ENCODE assay signal across 24 cellular contexts in genomic region chr12:3802721-3803120, GRCh38.
"Had no signal": no experiment of that assay in that cellular context is flagged by ENCODE, and none has a peak within 500 bp of the region (broad histone marks: within the 10 kb centered on the region; RNA-seq: fewer than 3 reads in every experiment).

No MANE protein-coding gene starts in this region.

- ATAC-seq: gastrocnemius medialis; natural killer cell; sciatic nerve; stimulated activated naive CD8-positive, alpha-beta T cell treated with anti-CD3 and anti-CD28 coated beads, Interleukin-15, amount 100 ng/mL, for 72 hours had no signal

- H3K4me2 ChIP-seq: smooth muscle cell had no signal

- H3K27me3 Mint-ChIP-seq: memory B cell; stimulated activated naive CD8-positive, alpha-beta T cell treated with anti-CD3 and anti-CD28 coated beads, Interleukin-15, amount 100 ng/mL, for 72 hours had no signal

- DNase-seq: dermis blood vessel endothelial cell; effector memory CD4-positive, alpha-beta T cell; erythroblast; esophagus squamous epithelium; gastrocnemius medialis; head of caudate nucleus; natural killer cell; occipital lobe; ovary; stimulated activated CD4-positive, alpha-beta T cell treated with anti-CD3 and anti-CD28 coated beads, Interleukin-12 subunit alpha, Interleukin-12 subunit beta, amount 100 ng/mL, for 4 hours; stimulated activated CD4-positive, alpha-beta T cell treated with anti-CD3 and anti-CD28 coated beads, Interleukin-1b, Interleukin-23, amount 100 ng/mL, for 48 hours; stimulated activated CD4-positive, alpha-beta T cell treated with anti-CD3 and anti-CD28 coated beads, Interleukin-4, amount 100 ng/mL, for 1 hour; stimulated activated CD8-positive, alpha-beta memory T cell treated with anti-CD3 and anti-CD28 coated beads, Interleukin-4, amount 100 ng/mL, for 48 hours; stimulated activated naive CD4-positive, alpha-beta T cell; stimulated activated naive CD8-positive, alpha-beta T cell treated with anti-CD3 and anti-CD28 coated beads, Interleukin-15, amount 100 ng/mL, for 72 hours; trophoblast cell had no signal

- H3K9me3 Mint-ChIP-seq: memory B cell; natural killer cell; stimulated activated naive CD8-positive, alpha-beta T cell treated with anti-CD3 and anti-CD28 coated beads, Interleukin-15, amount 100 ng/mL, for 72 hours had no signal

- H3K9me3 ChIP-seq: esophagus squamous epithelium, gastrocnemius medialis, ovary, suprapubic skin had no signal

- H3K4me1 ChIP-seq: esophagus squamous epithelium, gastrocnemius medialis, suprapubic skin had no signal

- H3K4me1 Mint-ChIP-seq: memory B cell had no signal

- FAIRE-seq: endothelial cell of umbilical vein, keratinocyte had no signal

- H3K27ac Mint-ChIP-seq: memory B cell; natural killer cell; stimulated activated naive CD8-positive, alpha-beta T cell treated with anti-CD3 and anti-CD28 coated beads, Interleukin-15, amount 100 ng/mL, for 72 hours had no signal

- H3K4me3 ChIP-seq: coronary artery, esophagus squamous epithelium, gastrocnemius medialis, lung, ovary, smooth muscle cell, suprapubic skin had no signal

- H3K4me3 Mint-ChIP-seq: memory B cell; natural killer cell; stimulated activated naive CD8-positive, alpha-beta T cell treated with anti-CD3 and anti-CD28 coated beads, Interleukin-15, amount 100 ng/mL, for 72 hours had no signal

- H3K36me3 ChIP-seq: gastrocnemius medialis, ovary had no signal

- H3K27ac ChIP-seq: coronary artery, esophagus squamous epithelium, gastrocnemius medialis, ovary, suprapubic skin had no signal

- H3K27me3 ChIP-seq: esophagus squamous epithelium, gastrocnemius medialis, ovary, suprapubic skin had no signal
